ENCODE assay signal across 31 cellular contexts in genomic region chr5:158970569-158971014, GRCh38.
A peak's percentile ranks its signal among the peaks of the same experiment; 100 is the strongest.
DNase-seq lines count a peak whose midpoint lies in the region; ATAC-seq and TF ChIP-seq lines count a peak whose summit lies in the region.
"Had no signal": no experiment of that assay in that cellular context is flagged by ENCODE, and none has a peak within 500 bp of the region (broad histone marks: within the 10 kb centered on the region; RNA-seq: fewer than 3 reads in every experiment).

No MANE protein-coding gene starts in this region.

- 63% methylated on average over 3 of the region's 3 CpGs for WGBS in mammary epithelial cell (ENCODE audit: low coverage, missing lambda C conversion rate)

- dilution Hi-C loops in mammary epithelial cell (cut with HindIII; ENCODE audit: low sequenced_read_pairs), result no loop called here

- no peak overlapping the region for H2AFZ ChIP-seq in mammary epithelial cell (ENCODE audit: low read depth, low read length)

- in situ Hi-C loops in mammary epithelial cell (cut with MboI; ENCODE audit: low sequenced_read_pairs in 2 of 2), result no loop called here

- peaks cover under 1% of the 10 kb centered on the region for H3K4me1 ChIP-seq in mammary epithelial cell (ENCODE audit: insufficient read depth, low read length)
- H3K4me1 ChIP-seq in ascending aorta, result peaks cover 0 to 25% of the 10 kb centered on the region in 2 donors
- H3K4me1 ChIP-seq in muscle layer of duodenum (ENCODE audit: control insufficient read depth in 1 of 2, insufficient read depth in 2 of 2, low read length in 2 of 2), result no peaks in the 10 kb centered on the region
- H3K4me1 ChIP-seq: left lung, right lobe of liver had no signal

- POLR2A ChIA-PET in MCF 10A (lab: Yijun Ruan, JAX), result no interaction called here

- H3K27me3 ChIP-seq in mammary epithelial cell (ENCODE audit: insufficient read depth, low read length) (no peaks in the 10 kb centered on the region), ascending aorta (no peaks in the 10 kb centered on the region), muscle layer of duodenum (ENCODE audit: low read depth, low read length) (no peaks in the 10 kb centered on the region)
- H3K27me3 ChIP-seq: right lobe of liver, tibial nerve had no signal

- no TSS peak for BruUV-seq in mammary epithelial cell (replicated peaks; lab: Mats Ljungman, UMichigan)
- no TSS peak for BruUV-seq in MCF 10A (replicated peaks; lab: Mats Ljungman, UMichigan)

- H3K4me3 ChIP-seq in mammary epithelial cell (replicated peaks in 1 of 3; ENCODE audit: insufficient read depth in 1 of 3, low read depth in 2 of 3, low read length in 3 of 3), result no peak overlapping the region
- no peak overlapping the region for H3K4me3 ChIP-seq in ascending aorta
- H3K4me3 ChIP-seq in muscle layer of duodenum (ENCODE audit: low read depth in 1 of 2, low read length in 2 of 2), result no peak overlapping the region
- H3K4me3 ChIP-seq: left lung, right lobe of liver, tibial nerve had no signal

- TF ChIP-seq POLR2A in GM18505 (IDR thresholded peaks at IDR 0.05; ENCODE audit: borderline replicate concordance, extremely low read depth, insufficient read depth, insufficient read length), result no peak

- CTCF ChIA-PET in mammary epithelial cell (lab: Charles Lee; ENCODE audit: low non-redundant PET) (interaction anchor here (0.6 kb wide), 1 partner anchor 195 kb away, joined by 4 read pairs; no protein-coding TSS in a partner anchor), MCF 10A (lab: Yijun Ruan, JAX) (interaction anchor here (0.5 kb wide), 1 partner anchor 1420 kb away, joined by 3 read pairs; no protein-coding TSS in a partner anchor)

- no peak overlapping the region for H3K4me3 Mint-ChIP-seq in MCF 10A (ENCODE audit: unreplicated experiment)
- H3K4me3 Mint-ChIP-seq: activated CD8-positive, alpha-beta T cell treated with anti-CD3 and anti-CD28 coated beads, Interleukin-2, amount 10 ng/mL, durations not matched to agents 7 days and 5 days; activated naive CD4-positive, alpha-beta T cell treated with anti-CD3 and anti-CD28 coated beads, Interleukin-2, amount 50 U/mL, for 24 hours; CD4-positive, alpha-beta T cell; mesothelial cell of epicardium; naive B cell; T-helper 2 cell treated with Interferon-gamma antibody and Interleukin-4, amounts not matched to agents 5 μg/mL and 100 μg/mL, for 36 hours had no signal

- H3K27ac ChIP-seq in mammary epithelial cell (ENCODE audit: insufficient read depth, low read depth, low read length) (no peak overlapping the region), ascending aorta (peak overlapping the region; percentile 9 to 26), muscle layer of duodenum (ENCODE audit: low read length) (peak overlapping the region; percentile 27)
- H3K27ac ChIP-seq: 22Rv1, left lung, right lobe of liver had no signal

- no peaks in the 10 kb centered on the region for H3K79me2 ChIP-seq in mammary epithelial cell (ENCODE audit: insufficient read depth, low read length)

- DNase-seq in mammary epithelial cell (peak; percentile 8), MCF 10A (ENCODE audit: unreplicated experiment) (no peak), ascending aorta (ENCODE audit: low spot score in 2 of 2) (no peak), 8988T (no peak), DMS114 treated with DMSO at 0.1 percent for 48 hours (lab: John Stamatoyannopoulos, UW; ENCODE audit: unreplicated experiment) (no peak)
- DNase-seq: activated CD4-positive, alpha-beta T cell treated with anti-CD3 and anti-CD28 coated beads for 4 hours; activated CD8-positive, alpha-beta T cell treated with anti-CD3 and anti-CD28 coated beads, Interleukin-2, amount 10 ng/mL, durations not matched to agents 7 days and 5 days; amniotic stem cell; CD4-positive, alpha-beta T cell; DND-41; effector CD4-positive, alpha-beta T cell; islet precursor cell; left lung; naive B cell; NCI-H1048; NCI-H187; NCI-H2227 treated with DMSO at 0.1 percent for 48 hours; NCI-H526; NK-92 treated with Interleukin-12 subunit alpha and Interleukin-12 subunit beta, amount 100 ng/mL, for 24 hours; right lobe of liver; Right ventricle myocardium superior; stimulated activated CD4-positive, alpha-beta T cell treated with anti-CD3 and anti-CD28 coated beads, Interleukin-12 subunit alpha, Interleukin-12 subunit beta, amount 100 ng/mL, for 4 hours; stimulated activated CD4-positive, alpha-beta T cell treated with anti-CD3 and anti-CD28 coated beads, Interleukin-2, amount 100 ng/mL, for 48 hours had no signal

- no peaks in the 10 kb centered on the region for H3K36me3 Mint-ChIP-seq in MCF 10A (ENCODE audit: insufficient read depth, unreplicated experiment)
- H3K36me3 Mint-ChIP-seq: activated naive CD4-positive, alpha-beta T cell treated with anti-CD3 and anti-CD28 coated beads, Interleukin-2, amount 50 U/mL, for 24 hours; mesothelial cell of epicardium; naive B cell had no signal

- no peaks in the 10 kb centered on the region for H4K20me1 ChIP-seq in mammary epithelial cell (ENCODE audit: insufficient read depth, low read length)

- intact Hi-C loops in mammary epithelial cell (cut with micrococcal nuclease) (no loop called here), MCF 10A (cut with micrococcal nuclease) (no loop called here), ascending aorta (cut with DNase I) (no loop called here)

- ATAC-seq in HG02798 (IDR thresholded peaks at IDR 0.05; ENCODE audit: poor library complexity, unreplicated experiment) (no peak), GM18505 (IDR thresholded peaks at IDR 0.05; ENCODE audit: unreplicated experiment) (no peak)
- ATAC-seq: activated CD8-positive, alpha-beta T cell treated with anti-CD3 and anti-CD28 coated beads, Interleukin-2, amount 10 ng/mL, durations not matched to agents 7 days and 5 days; left lung; right lobe of liver had no signal

- H3K27ac Mint-ChIP-seq in MCF 10A (ENCODE audit: low read depth, unreplicated experiment), result no peak overlapping the region
- H3K27ac Mint-ChIP-seq: activated CD8-positive, alpha-beta T cell treated with anti-CD3 and anti-CD28 coated beads, Interleukin-2, amount 10 ng/mL, durations not matched to agents 7 days and 5 days; activated naive CD4-positive, alpha-beta T cell treated with anti-CD3 and anti-CD28 coated beads, Interleukin-2, amount 50 U/mL, for 24 hours; CD4-positive, alpha-beta T cell; mesothelial cell of epicardium; T-helper 2 cell treated with Interferon-gamma antibody and Interleukin-4, amounts not matched to agents 5 μg/mL and 100 μg/mL, for 36 hours had no signal

- peaks cover 7% of the 10 kb centered on the region for H3K9me3 Mint-ChIP-seq in MCF 10A (ENCODE audit: unreplicated experiment)
- H3K9me3 Mint-ChIP-seq: activated naive CD4-positive, alpha-beta T cell treated with anti-CD3 and anti-CD28 coated beads, Interleukin-2, amount 50 U/mL, for 24 hours; CD4-positive, alpha-beta T cell; mesothelial cell of epicardium; naive B cell; T-helper 2 cell treated with Interferon-gamma antibody and Interleukin-4, amounts not matched to agents 5 μg/mL and 100 μg/mL, for 36 hours had no signal

- H3K27me3 Mint-ChIP-seq in MCF 10A (ENCODE audit: insufficient read depth, unreplicated experiment), result no peaks in the 10 kb centered on the region
- H3K27me3 Mint-ChIP-seq: naive B cell had no signal

- H3K4me2 ChIP-seq in mammary epithelial cell (ENCODE audit: insufficient read depth, low read depth, low read length), result no peak overlapping the region

- H3K36me3 ChIP-seq in mammary epithelial cell (ENCODE audit: insufficient read depth, low read length), result no peaks in the 10 kb centered on the region
- no peaks in the 10 kb centered on the region for H3K36me3 ChIP-seq in ascending aorta
- no peaks in the 10 kb centered on the region for H3K36me3 ChIP-seq in muscle layer of duodenum (ENCODE audit: control insufficient read depth in 1 of 2, insufficient read depth in 2 of 2, low read length in 2 of 2)
- H3K36me3 ChIP-seq: left lung, right lobe of liver, tibial nerve had no signal

- H3K9me3 ChIP-seq in mammary epithelial cell (replicated peaks; ENCODE audit: insufficient read depth, low read length) (no peaks in the 10 kb centered on the region), ascending aorta (no peaks in the 10 kb centered on the region), muscle layer of duodenum (ENCODE audit: control insufficient read depth in 1 of 2, low read length in 2 of 2) (no peaks in the 10 kb centered on the region)
- H3K9me3 ChIP-seq: left lung, right lobe of liver, tibial nerve had no signal

- no peak overlapping the region for H3K9ac ChIP-seq in mammary epithelial cell (ENCODE audit: insufficient read depth, low read length)

- H3K4me1 Mint-ChIP-seq in MCF 10A (ENCODE audit: insufficient read depth, unreplicated experiment), result peaks cover 27% of the 10 kb centered on the region
- H3K4me1 Mint-ChIP-seq: activated naive CD4-positive, alpha-beta T cell treated with anti-CD3 and anti-CD28 coated beads, Interleukin-2, amount 50 U/mL, for 24 hours had no signal

- TF ChIP-seq CTCF in mammary epithelial cell (conservative IDR thresholded peaks at IDR 0.05 in 1 of 2, IDR thresholded peaks at IDR 0.05 in 1 of 2; ENCODE audit: extremely low read depth in 1 of 2, insufficient read depth in 1 of 2, low read depth in 1 of 2, low read length in 2 of 2), result no peak
- TF ChIP-seq CTCF in MCF 10A (IDR thresholded peaks at IDR 0.05; ENCODE audit: unreplicated experiment), result no peak
- TF ChIP-seq CTCF in ascending aorta (IDR thresholded peaks at IDR 0.05), result no peak
